Comparison of ENCODE assay signal across 18 cellular contexts in the genomic region with DNA sequence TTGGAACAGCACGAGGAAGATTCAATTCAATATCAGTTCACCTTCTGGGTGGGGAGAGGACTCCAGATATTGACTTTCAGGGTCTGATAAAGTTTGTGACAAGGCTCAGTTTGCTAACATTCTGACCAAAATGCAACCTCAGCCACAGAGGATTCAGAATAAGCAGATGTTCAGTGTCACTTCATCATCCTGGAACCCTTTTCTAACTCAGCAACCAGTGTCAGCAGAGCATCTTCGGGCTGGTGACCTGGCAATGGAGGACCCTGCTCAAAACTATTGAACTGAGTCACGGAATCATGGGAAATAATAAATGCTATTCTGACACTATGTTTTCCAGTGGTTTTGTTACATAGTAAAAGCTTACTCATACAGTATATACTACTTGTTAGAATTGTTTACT.
DNase-seq lines count a peak whose midpoint lies in the region; ATAC-seq and TF ChIP-seq lines count a peak whose summit lies in the region.
"Had no signal": no experiment of that assay in that cellular context is flagged by ENCODE, and none has a peak within 500 bp of the region (broad histone marks: within the 10 kb centered on the region; RNA-seq: fewer than 3 reads in every experiment).

No MANE protein-coding gene starts in this region.

- no peak overlapping the region for H4K91ac ChIP-seq in IMR-90 (ENCODE audit: insufficient read depth, low read depth, low read length)

- dilution Hi-C loops in IMR-90 (cut with HindIII; ENCODE audit: low sequenced_read_pairs, unreplicated experiment): no loop called here

- H3K9me3 Mint-ChIP-seq in activated CD8-positive, alpha-beta T cell treated with anti-CD3 and anti-CD28 coated beads for 36 hours: no peaks in the 10 kb centered on the region
- peaks cover 3% of the 10 kb centered on the region for H3K9me3 Mint-ChIP-seq in activated CD8-positive, alpha-beta T cell treated with anti-CD3 and anti-CD28 coated beads, Interleukin-2, amount 10 ng/mL, durations not matched to agents 7 days and 5 days (ENCODE audit: insufficient read depth)
- peaks cover 4% of the 10 kb centered on the region for H3K9me3 Mint-ChIP-seq in activated T-helper 17 cell treated with anti-CD3 and anti-CD28 coated beads, Interleukin-2, amount 50 U/mL, for 72 hours
- H3K9me3 Mint-ChIP-seq: CD4-positive, alpha-beta memory T cell; GM23338; H9 had no signal

- no CpG with 5 or more reads among the region's 3 CpGs for WGBS in IMR-90 (ENCODE audit: extremely low coverage in 2 of 2, insufficient read length in 1 of 2), 2 experiments
- WGBS in sigmoid colon, 2 donors: 91 to 92% methylated on average over 3 of the region's 3 CpGs

- H3K79me2 ChIP-seq in osteoblast (ENCODE audit: insufficient read depth, low read length): no peaks in the 10 kb centered on the region

- H3K9ac ChIP-seq in IMR-90 (ENCODE audit: low read depth, low read length): no peak overlapping the region

- H2AFZ ChIP-seq in IMR-90 (replicated peaks; ENCODE audit: low read length, poor library complexity) (no peak overlapping the region), osteoblast (ENCODE audit: low read length) (no peak overlapping the region)
- H2AFZ ChIP-seq: GM23338 had no signal

- no peak for TF ChIP-seq CTCF in activated CD8-positive, alpha-beta T cell treated with anti-CD3 and anti-CD28 coated beads for 36 hours (IDR thresholded peaks at IDR 0.05)
- TF ChIP-seq CTCF in IMR-90 (conservative IDR thresholded peaks at IDR 0.05; ENCODE audit: low read depth, low read length) (no peak), osteoblast (IDR thresholded peaks at IDR 0.05; ENCODE audit: extremely low read depth, low read depth, low read length) (no peak), sigmoid colon (IDR thresholded peaks at IDR 0.05) (no peak)

- peak overlapping the region; percentile 68 for H2AK5ac ChIP-seq in IMR-90 (ENCODE audit: low read depth, low read length)

- no peaks in the 10 kb centered on the region for H3K79me1 ChIP-seq in IMR-90 (ENCODE audit: low read depth in 1 of 2, low read length in 2 of 2)

- H3K4me1 ChIP-seq in IMR-90 (ENCODE audit: control insufficient read depth, insufficient read depth, low read length) (peaks cover 3% of the 10 kb centered on the region), osteoblast (ENCODE audit: insufficient read depth, low read length) (peaks cover 21% of the 10 kb centered on the region), sigmoid colon (no peaks in the 10 kb centered on the region)

- H3K14ac ChIP-seq in IMR-90 (replicated peaks; ENCODE audit: low read depth, low read length): 0 out of 2 replicates have a peak overlapping the region, but pooled peaks have one; percentile 6

- no peak overlapping the region for H2BK120ac ChIP-seq in IMR-90 (ENCODE audit: low read depth, low read length)

- no peak overlapping the region for H3K23ac ChIP-seq in IMR-90 (ENCODE audit: low read depth, low read length)

- no peak overlapping the region for H2AK9ac ChIP-seq in IMR-90 (replicated peaks; ENCODE audit: low read depth, low read length, poor library complexity)

- in situ Hi-C loops in IMR-90 (cut with MboI; ENCODE audit: low sequenced_read_pairs): no loop called here

- H4K5ac ChIP-seq in IMR-90 (ENCODE audit: low read depth, low read length): no peak overlapping the region

- no peak overlapping the region for H3K18ac ChIP-seq in IMR-90 (ENCODE audit: low read depth, low read length)

- CTCF ChIA-PET in activated CD8-positive, alpha-beta T cell treated with anti-CD3 and anti-CD28 coated beads for 36 hours (lab: Charles Lee): no interaction called here
- CTCF ChIA-PET in activated CD8-positive, alpha-beta T cell treated with anti-CD3 and anti-CD28 coated beads, Interleukin-2, amount 10 ng/mL, durations not matched to agents 7 days and 5 days (lab: Charles Lee): no interaction called here
- CTCF ChIA-PET in IMR-90 (lab: Yijun Ruan, JAX): no interaction called here

- H3K27ac Mint-ChIP-seq in activated CD8-positive, alpha-beta T cell treated with anti-CD3 and anti-CD28 coated beads for 36 hours: no peak overlapping the region
- no peak overlapping the region for H3K27ac Mint-ChIP-seq in activated CD8-positive, alpha-beta T cell treated with anti-CD3 and anti-CD28 coated beads, Interleukin-2, amount 10 ng/mL, durations not matched to agents 7 days and 5 days
- H3K27ac Mint-ChIP-seq in activated T-helper 17 cell treated with anti-CD3 and anti-CD28 coated beads, Interleukin-2, amount 50 U/mL, for 72 hours: no peak overlapping the region
- H3K27ac Mint-ChIP-seq: CD4-positive, alpha-beta memory T cell; GM23338; H9 had no signal

- H3K36me3 ChIP-seq in IMR-90 (ENCODE audit: control insufficient read depth, insufficient read depth, low read length) (no peaks in the 10 kb centered on the region), osteoblast (ENCODE audit: insufficient read depth, low read length) (no peaks in the 10 kb centered on the region), sigmoid colon (no peaks in the 10 kb centered on the region)

- no peak overlapping the region for H3K4me3 Mint-ChIP-seq in activated CD8-positive, alpha-beta T cell treated with anti-CD3 and anti-CD28 coated beads for 36 hours
- H3K4me3 Mint-ChIP-seq in activated CD8-positive, alpha-beta T cell treated with anti-CD3 and anti-CD28 coated beads, Interleukin-2, amount 10 ng/mL, durations not matched to agents 7 days and 5 days: no peak overlapping the region
- H3K4me3 Mint-ChIP-seq in activated T-helper 17 cell treated with anti-CD3 and anti-CD28 coated beads, Interleukin-2, amount 50 U/mL, for 72 hours: no peak overlapping the region
- H3K4me3 Mint-ChIP-seq: CD4-positive, alpha-beta memory T cell; GM23338; H9 had no signal

- H3K36me3 Mint-ChIP-seq in activated CD8-positive, alpha-beta T cell treated with anti-CD3 and anti-CD28 coated beads for 36 hours (ENCODE audit: low read depth): no peaks in the 10 kb centered on the region
- no peaks in the 10 kb centered on the region for H3K36me3 Mint-ChIP-seq in activated CD8-positive, alpha-beta T cell treated with anti-CD3 and anti-CD28 coated beads, Interleukin-2, amount 10 ng/mL, durations not matched to agents 7 days and 5 days (ENCODE audit: low read depth)
- no peaks in the 10 kb centered on the region for H3K36me3 Mint-ChIP-seq in activated T-helper 17 cell treated with anti-CD3 and anti-CD28 coated beads, Interleukin-2, amount 50 U/mL, for 72 hours (ENCODE audit: low read depth)
- H3K36me3 Mint-ChIP-seq: CD4-positive, alpha-beta memory T cell had no signal

- H2BK5ac ChIP-seq in IMR-90 (ENCODE audit: low read depth, low read length, poor library complexity, severe bottlenecking): no peak overlapping the region

- no peaks in the 10 kb centered on the region for H3K27me3 Mint-ChIP-seq in activated CD8-positive, alpha-beta T cell treated with anti-CD3 and anti-CD28 coated beads for 36 hours
- no peaks in the 10 kb centered on the region for H3K27me3 Mint-ChIP-seq in activated CD8-positive, alpha-beta T cell treated with anti-CD3 and anti-CD28 coated beads, Interleukin-2, amount 10 ng/mL, durations not matched to agents 7 days and 5 days (ENCODE audit: low read depth)
- no peaks in the 10 kb centered on the region for H3K27me3 Mint-ChIP-seq in activated T-helper 17 cell treated with anti-CD3 and anti-CD28 coated beads, Interleukin-2, amount 50 U/mL, for 72 hours
- H3K27me3 Mint-ChIP-seq: CD4-positive, alpha-beta memory T cell had no signal

- H3K9me1 ChIP-seq in IMR-90 (ENCODE audit: insufficient read depth, low read length): no peaks in the 10 kb centered on the region

- intact Hi-C loops in activated CD8-positive, alpha-beta T cell treated with anti-CD3 and anti-CD28 coated beads for 36 hours (cut with micrococcal nuclease): no loop called here
- intact Hi-C loops in IMR-90 (cut with micrococcal nuclease): no loop called here
- intact Hi-C loops in sigmoid colon (cut with DNase I): no loop called here

- no peak overlapping the region for H3K56ac ChIP-seq in IMR-90 (ENCODE audit: extremely low read depth, insufficient read depth, low read length)

- POLR2A ChIA-PET in activated CD8-positive, alpha-beta T cell treated with anti-CD3 and anti-CD28 coated beads for 36 hours (lab: Charles Lee): no interaction called here
- POLR2A ChIA-PET in activated CD8-positive, alpha-beta T cell treated with anti-CD3 and anti-CD28 coated beads, Interleukin-2, amount 10 ng/mL, durations not matched to agents 7 days and 5 days (lab: Charles Lee): no interaction called here
- POLR2A ChIA-PET in IMR-90 (lab: Charles Lee; ENCODE audit: unreplicated experiment): no interaction called here

- no peaks in the 10 kb centered on the region for H3K9me3 ChIP-seq in IMR-90 (ENCODE audit: control insufficient read depth, insufficient read depth, low read length)
- no peaks in the 10 kb centered on the region for H3K9me3 ChIP-seq in osteoblast (ENCODE audit: low read depth, low read length)
- no peaks in the 10 kb centered on the region for H3K9me3 ChIP-seq in sigmoid colon

- no peak overlapping the region for H4K8ac ChIP-seq in IMR-90 (ENCODE audit: low read depth in 2 of 2, low read length in 2 of 2)

- TF ChIP-seq EP300 in sigmoid colon (IDR thresholded peaks at IDR 0.05): no peak

- H3K27ac ChIP-seq in IMR-90 (ENCODE audit: insufficient read depth, low read length) (no peak overlapping the region), osteoblast (ENCODE audit: low read depth, low read length) (no peak overlapping the region), sigmoid colon (no peak overlapping the region)

- TF ChIP-seq RAD21 in IMR-90 (IDR thresholded peaks at IDR 0.05; ENCODE audit: low read length): no peak

- H3K4me2 ChIP-seq in IMR-90 (ENCODE audit: low read depth, low read length) (no peak overlapping the region), osteoblast (ENCODE audit: insufficient read depth, low read length) (no peak overlapping the region)
- H3K4me2 ChIP-seq: GM23338 had no signal

- H4K20me1 ChIP-seq in IMR-90 (ENCODE audit: insufficient read depth, low read length): no peaks in the 10 kb centered on the region
- no peaks in the 10 kb centered on the region for H4K20me1 ChIP-seq in osteoblast (ENCODE audit: insufficient read depth, low read length)

- no peak for DNase-seq in activated CD8-positive, alpha-beta T cell treated with anti-CD3 and anti-CD28 coated beads for 36 hours
- no peak for DNase-seq in activated CD8-positive, alpha-beta T cell treated with anti-CD3 and anti-CD28 coated beads, Interleukin-2, amount 10 ng/mL, durations not matched to agents 7 days and 5 days
- no peak for DNase-seq in IMR-90
- DNase-seq in osteoblast (ENCODE audit: insufficient read length, low spot score, missing footprints): peak; percentile 22
- DNase-seq in sigmoid colon: no peak
- no peak for DNase-seq in GM19238 (ENCODE audit: insufficient read length, low spot score)
- DNase-seq: C1 segment of cervical spinal cord; Calu3; CD4-positive, alpha-beta memory T cell; COR-L47; DMS53; DMS79 treated with DMSO at 0.1 percent for 48 hours; GF-D8; H9 had no signal

- peak overlapping the region; percentile 25; the same call in 1 of the 2 replicates for H3K4ac ChIP-seq in IMR-90 (ENCODE audit: low read depth, low read length)

- no TSS peak for BruUV-seq in IMR-90 (replicated peaks; lab: Mats Ljungman, UMichigan)

- ATAC-seq in activated CD8-positive, alpha-beta T cell treated with anti-CD3 and anti-CD28 coated beads for 36 hours: peak; percentile 13
- ATAC-seq in activated CD8-positive, alpha-beta T cell treated with anti-CD3 and anti-CD28 coated beads, Interleukin-2, amount 10 ng/mL, durations not matched to agents 7 days and 5 days: no peak
- ATAC-seq in IMR-90 (ENCODE audit: low read depth) (no peak), HG02588 (IDR thresholded peaks at IDR 0.05; ENCODE audit: unreplicated experiment) (no peak)
- peak; percentile 47 for ATAC-seq in activated T-helper 17 cell treated with anti-CD3 and anti-CD28 coated beads, Interleukin-2, amount 50 U/mL, for 72 hours (replicated peaks)
- ATAC-seq: GM23338, HCT116 had no signal

- H2BK20ac ChIP-seq in IMR-90 (ENCODE audit: low read depth, low read length): peak overlapping the region; percentile 33

- H3K4me1 Mint-ChIP-seq in activated CD8-positive, alpha-beta T cell treated with anti-CD3 and anti-CD28 coated beads for 36 hours (ENCODE audit: low read depth): peaks cover 10% of the 10 kb centered on the region
- peaks cover 20% of the 10 kb centered on the region for H3K4me1 Mint-ChIP-seq in activated CD8-positive, alpha-beta T cell treated with anti-CD3 and anti-CD28 coated beads, Interleukin-2, amount 10 ng/mL, durations not matched to agents 7 days and 5 days (ENCODE audit: low read depth)
- H3K4me1 Mint-ChIP-seq in activated T-helper 17 cell treated with anti-CD3 and anti-CD28 coated beads, Interleukin-2, amount 50 U/mL, for 72 hours: peaks cover 11% of the 10 kb centered on the region

- H3K27me3 ChIP-seq in IMR-90 (ENCODE audit: control insufficient read depth, insufficient read depth, low read length) (peaks cover 3% of the 10 kb centered on the region), osteoblast (ENCODE audit: insufficient read depth, low read length) (no peaks in the 10 kb centered on the region), sigmoid colon (no peaks in the 10 kb centered on the region)

- H3K4me3 ChIP-seq in IMR-90 (ENCODE audit: insufficient read depth, low read depth, low read length) (no peak overlapping the region), osteoblast (ENCODE audit: insufficient read depth, low read length) (no peak overlapping the region), sigmoid colon (no peak overlapping the region)
- H3K4me3 ChIP-seq: GM23338 had no signal

- no peak overlapping the region for H2BK15ac ChIP-seq in IMR-90 (ENCODE audit: low read depth, low read length)

- TF ChIP-seq POLR2A in IMR-90 (IDR thresholded peaks at IDR 0.05; ENCODE audit: low read depth, low read length) (no peak), sigmoid colon (IDR thresholded peaks at IDR 0.05) (no peak)

Comparison
In these comparisons a context has a peak if more than half of its experiments do, and no peak if none do; other contexts are left out.
1. ATAC-seq: peak in activated CD8-positive, alpha-beta T cell treated with anti-CD3 and anti-CD28 coated beads for 36 hours (single experiment) and activated T-helper 17 cell treated with anti-CD3 and anti-CD28 coated beads, Interleukin-2, amount 50 U/mL, for 72 hours (single experiment); none in activated CD8-positive, alpha-beta T cell treated with anti-CD3 and anti-CD28 coated beads, Interleukin-2, amount 10 ng/mL, durations not matched to agents 7 days and 5 days (single experiment), IMR-90 (single experiment) and HG02588 (single experiment).